In the genomic region with DNA sequence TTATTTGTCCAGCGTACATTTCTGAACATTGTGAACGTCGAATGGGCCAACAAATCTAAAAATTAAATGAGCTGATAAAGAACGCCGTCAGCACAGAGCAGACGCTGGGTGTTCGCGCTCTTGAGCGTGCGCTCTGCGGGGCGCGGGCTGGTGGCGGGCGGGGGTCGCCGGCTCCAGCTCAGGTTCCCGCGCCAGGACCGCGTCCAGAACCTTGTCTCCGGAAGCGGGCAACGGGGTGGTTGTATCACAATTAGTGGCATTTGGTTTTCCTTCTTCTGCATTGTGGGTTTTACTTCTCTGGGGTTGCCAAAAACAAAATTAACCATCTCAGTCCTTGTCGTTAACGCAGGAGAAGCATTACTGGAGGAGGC, we compare ENCODE assay signal across 15 cellular contexts. TPM values are rescaled to one million over a fixed set of nuclear protein-coding genes. Genes with fewer than 3 reads are reported as not detected.
DNase-seq lines count a peak whose midpoint lies in the region; ATAC-seq and TF ChIP-seq lines count a peak whose summit lies in the region.
"Had no signal": no experiment of that assay in that cellular context is flagged by ENCODE, and none has a peak within 500 bp of the region (broad histone marks: within the 10 kb centered on the region; RNA-seq: fewer than 3 reads in every experiment).

No MANE protein-coding gene starts in this region.

- H3K36me3 ChIP-seq in breast epithelium, result no peaks in the 10 kb centered on the region
- peaks cover 0 to 11% (median 3%) of the 10 kb centered on the region in 4 donors for H3K36me3 ChIP-seq in esophagus muscularis mucosa
- H3K36me3 ChIP-seq in stomach, result no peaks in the 10 kb centered on the region
- H3K36me3 ChIP-seq: HAP-1 had no signal

- no TSS peak for BruUV-seq in MCF 10A (replicated peaks; lab: Mats Ljungman, UMichigan)

- peaks cover 0 to 2% of the 10 kb centered on the region in 2 donors for H3K9me3 ChIP-seq in breast epithelium
- no peaks in the 10 kb centered on the region for H3K9me3 ChIP-seq in T-helper 17 cell (ENCODE audit: control insufficient read depth, low read length, poor library complexity, severe bottlenecking)
- H3K9me3 ChIP-seq in esophagus muscularis mucosa, result peaks cover 0 to 3% (median 0%) of the 10 kb centered on the region in 4 donors
- H3K9me3 ChIP-seq in stomach, result peaks cover 0 to 5% (median 0%) of the 10 kb centered on the region in 4 donors
- H3K9me3 ChIP-seq: HAP-1 had no signal

- H3K27ac Mint-ChIP-seq in MCF 10A (ENCODE audit: low read depth, unreplicated experiment) (no peak overlapping the region), T-helper 17 cell (peak overlapping the region; percentile 60)

- POLR2A ChIA-PET in MCF 10A (lab: Yijun Ruan, JAX), result no interaction called here

- ATAC-seq in T-helper 17 cell (peak; percentile 44), omental fat pad (ENCODE audit: low FRiP score) (no peak)

- DNase-seq in breast epithelium (ENCODE audit: low spot score in 2 of 2) (no peak), MCF 10A (ENCODE audit: unreplicated experiment) (no peak), T-helper 17 cell (no peak), esophagus muscularis mucosa (ENCODE audit: extremely low spot score) (no peak), stomach (no peak), DMS114 treated with DMSO at 0.1 percent for 48 hours (lab: John Stamatoyannopoulos, UW; ENCODE audit: unreplicated experiment) (no peak), islet precursor cell (no peak), omental fat pad (ENCODE audit: low spot score) (no peak)
- DNase-seq: activated CD4-positive, CD25-positive, alpha-beta regulatory T cell; activated naive CD4-positive, alpha-beta T cell treated with anti-CD3 and anti-CD28 coated beads, Interleukin-2, amount 50 U/mL, for 16 hours; AML-193; NCI-H2171 treated with DMSO at 0.1 percent for 48 hours; stimulated activated naive CD4-positive, alpha-beta T cell had no signal

- H3K27me3 Mint-ChIP-seq in MCF 10A (ENCODE audit: insufficient read depth, unreplicated experiment) (peaks cover 42% of the 10 kb centered on the region), T-helper 17 cell (peaks cover 43% of the 10 kb centered on the region)

- intact Hi-C loops in breast epithelium (cut with DNase I; ENCODE audit: low total_unique reads), result no loop called here
- intact Hi-C loops in MCF 10A (cut with micrococcal nuclease), result loop anchor here (10.0 kb wide), 1 partner anchor 625 kb away; no protein-coding TSS in a partner anchor
- intact Hi-C loops in esophagus muscularis mucosa (cut with DNase I), result no loop called here
- intact Hi-C loops in stomach (cut with DNase I; ENCODE audit: low total_unique reads), result no loop called here

- WGBS in esophagus muscularis mucosa, result 32% methylated on average over 22 of the region's 26 CpGs
- 5 to 27% (median 14%) methylated on average over 22 to 26 of the region's 26 CpGs for WGBS in stomach, 5 donors

- TF ChIP-seq POLR2A in breast epithelium (IDR thresholded peaks at IDR 0.05), result no peak
- no peak for TF ChIP-seq POLR2A in esophagus muscularis mucosa (IDR thresholded peaks at IDR 0.05; ENCODE audit: low read depth)
- TF ChIP-seq POLR2A in stomach (IDR thresholded peaks at IDR 0.05), result no peak

- no peaks in the 10 kb centered on the region for H3K36me3 Mint-ChIP-seq in MCF 10A (ENCODE audit: insufficient read depth, unreplicated experiment)
- H3K36me3 Mint-ChIP-seq in T-helper 17 cell (ENCODE audit: low read depth), result peaks cover 4% of the 10 kb centered on the region

- H3K4me1 Mint-ChIP-seq in MCF 10A (ENCODE audit: insufficient read depth, unreplicated experiment), result no peaks in the 10 kb centered on the region
- peaks cover 23% of the 10 kb centered on the region for H3K4me1 Mint-ChIP-seq in T-helper 17 cell

- no peaks in the 10 kb centered on the region for H3K9me3 Mint-ChIP-seq in MCF 10A (ENCODE audit: unreplicated experiment)

- TF ChIP-seq CTCF in breast epithelium (IDR thresholded peaks at IDR 0.05) (no peak), MCF 10A (IDR thresholded peaks at IDR 0.05; ENCODE audit: unreplicated experiment) (no peak), esophagus muscularis mucosa (IDR thresholded peaks at IDR 0.05) (no peak), stomach (IDR thresholded peaks at IDR 0.05) (no peak), omental fat pad (IDR thresholded peaks at IDR 0.05) (no peak)

- H3K27ac ChIP-seq in breast epithelium (no peak overlapping the region), esophagus muscularis mucosa (replicated peaks in 1 of 4) (no peak overlapping the region), stomach (no peak overlapping the region)

- CTCF ChIA-PET in MCF 10A (lab: Yijun Ruan, JAX), result interaction anchor here (0.7 to 0.9 kb wide), 3 partner anchors 9 to 85 kb away, joined by 3 to 4 read pairs (median 3); no protein-coding TSS in a partner anchor

- H3K4me3 ChIP-seq in breast epithelium (peak overlapping the region in 2 of 3 donors; percentile 47 to 56), esophagus muscularis mucosa (peak overlapping the region in 3 of 4 donors; percentile 34 to 46 (median 35)), stomach (peak overlapping the region; percentile 35 to 49 (median 44))

- H3K27me3 ChIP-seq in breast epithelium, result peaks cover 0 to 46% of the 10 kb centered on the region in 2 donors
- H3K27me3 ChIP-seq in esophagus muscularis mucosa, result peaks cover 0 to 50% (median 14%) of the 10 kb centered on the region in 4 donors
- H3K27me3 ChIP-seq in stomach, result peaks cover 0 to 57% (median 25%) of the 10 kb centered on the region in 3 donors

- TF ChIP-seq EP300 in esophagus muscularis mucosa (IDR thresholded peaks at IDR 0.05), result no peak
- no peak for TF ChIP-seq EP300 in stomach (IDR thresholded peaks at IDR 0.05)

- no peaks in the 10 kb centered on the region for H3K4me1 ChIP-seq in breast epithelium
- peaks cover 5 to 27% (median 24%) of the 10 kb centered on the region in 4 donors for H3K4me1 ChIP-seq in esophagus muscularis mucosa
- peaks cover 18 to 28% (median 23%) of the 10 kb centered on the region in 4 donors for H3K4me1 ChIP-seq in stomach

- H3K4me3 Mint-ChIP-seq in MCF 10A (ENCODE audit: unreplicated experiment) (no peak overlapping the region), T-helper 17 cell (peak overlapping the region; percentile 92)

RNA-seq across cellular contexts. Expression of a gene that starts 2.4 kb away (rescaled TPM):
- total RNA-seq in breast epithelium (1 to 10 TPM in 1 of 3 donors, under 1 TPM in 2; 0.96 to 3.4 (median 0.98) TPM), MCF 10A (2022) (not detected in 2 replicates), T-helper 17 cell (10 to 100 TPM; 12.3 to 14.5 TPM), esophagus muscularis mucosa (under 1 TPM; 0.83 to 0.98 (median 0.87) TPM), stomach (10 to 100 TPM in 2 of 5 donors, 1 to 10 TPM in 2, not detected in 1; 1.7 to 19.9 (median 11.6) TPM), omental fat pad (1 to 10 TPM in 2 of 4 donors, under 1 TPM in 2; 0.31 to 2.3 (median 1.3) TPM)
- 1 to 10 TPM; 4.0 to 5.0 (median 4.6) TPM for polyA plus RNA-seq in stomach

RNA-seq across cellular contexts. Expression of a gene that starts 35.8 kb away (rescaled TPM):
- total RNA-seq in breast epithelium (1 to 10 TPM in 2 of 3 donors, not detected in 1; 3.9 to 5.4 TPM), MCF 10A (2022) (not detected in 2 replicates), T-helper 17 cell (under 1 TPM; 0.15 to 0.39 TPM), esophagus muscularis mucosa (1 to 10 TPM in 1 of 4 donors, under 1 TPM in 1, not detected in 2; 0.50 to 10.0 TPM), stomach (not detected), omental fat pad (10 to 100 TPM in 1 of 4 donors, under 1 TPM in 1, not detected in 2; 0.60 to 10.2 TPM)
- polyA plus RNA-seq in stomach, result 1 to 10 TPM in 1 of 3 donors, under 1 TPM in 2; 0.45 to 1.7 (median 0.50) TPM
- total RNA-seq: mononuclear cell had no signal
